27 cellular contexts compared by ENCODE assay signal in the genomic region with DNA sequence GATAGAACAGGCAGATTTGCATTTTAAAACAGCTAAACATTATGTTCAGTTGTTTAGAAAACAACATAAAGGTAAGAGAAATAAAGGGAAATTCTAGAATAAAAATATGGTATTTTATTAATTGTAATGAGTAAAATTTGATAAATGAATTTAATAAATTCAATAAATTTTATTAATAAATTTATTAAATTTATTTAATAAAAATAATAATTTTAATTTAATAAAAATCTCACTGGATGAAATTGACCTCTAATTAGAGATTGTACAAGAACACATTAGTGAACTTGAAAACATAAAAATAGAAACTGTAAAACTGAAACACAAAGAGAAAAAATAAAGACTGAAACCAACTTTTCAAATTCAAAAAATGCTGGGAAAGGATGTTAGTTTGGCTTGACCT.
DNase-seq lines count a peak whose midpoint lies in the region; FAIRE-seq and TF ChIP-seq lines count a peak whose summit lies in the region.
"Had no signal": no experiment of that assay in that cellular context is flagged by ENCODE, and none has a peak within 500 bp of the region (broad histone marks: within the 10 kb centered on the region; RNA-seq: fewer than 3 reads in every experiment).

No MANE protein-coding gene starts in this region.

- FAIRE-seq in A204.1 (lab: Jason Lieb, UNC) (peak; percentile 89), RCC 7860 (lab: Jason Lieb, UNC) (peak; percentile 10), colon (lab: Jason Lieb, UNC) (peak; percentile 58), kidney (lab: Jason Lieb, UNC) (peak; percentile 59)
- FAIRE-seq: A549, D721Med, GM12891, GM18507, H1 had no signal

- no peak for TF ChIP-seq CTCF in kidney (IDR thresholded peaks at IDR 0.05; ENCODE audit: borderline replicate concordance, extremely low read depth, insufficient read depth)

- no peaks in the 10 kb centered on the region for H3K4me1 ChIP-seq in kidney (ENCODE audit: control insufficient read depth in 1 of 2, insufficient read depth in 1 of 2, low read depth in 1 of 2, low read length in 2 of 2)
- H3K4me1 ChIP-seq: A549; BE2C; BLaER1 treated with 17β-estradiol and CSF1 and Interleukin-3, amounts not matched to agents 10 nM and 100 nM had no signal

- no peaks in the 10 kb centered on the region for H3K9me3 ChIP-seq in kidney (ENCODE audit: control insufficient read depth in 1 of 2, low read length in 2 of 2)
- H3K9me3 ChIP-seq: A549; BE2C; BLaER1 treated with 17β-estradiol and CSF1 and Interleukin-3, amounts not matched to agents 10 nM and 100 nM had no signal

- H3K36me3 ChIP-seq in kidney (ENCODE audit: control insufficient read depth in 1 of 2, insufficient read depth in 2 of 2, low read length in 2 of 2), result no peaks in the 10 kb centered on the region
- H3K36me3 ChIP-seq: BE2C; BLaER1 treated with 17β-estradiol and CSF1 and Interleukin-3, amounts not matched to agents 10 nM and 100 nM had no signal

- no peak for DNase-seq in RCC 7860 (ENCODE audit: low spot score)
- no peak for DNase-seq in kidney
- no peak for DNase-seq in GM19238 (ENCODE audit: insufficient read length, low spot score)
- no peak for DNase-seq in stimulated activated CD4-positive, alpha-beta T cell treated with anti-CD3 and anti-CD28 coated beads, Interleukin-4, amount 100 ng/mL, for 24 hours
- DNase-seq in activated naive CD4-positive, alpha-beta T cell treated with anti-CD3 and anti-CD28 coated beads, Interleukin-2, amount 50 U/mL, for 16 hours, result no peak
- no peak for DNase-seq in NOMO-1 (lab: John Stamatoyannopoulos, UW; ENCODE audit: unreplicated experiment in 2 of 2)
- DNase-seq: ACHN; AML-193; BE2C; CD4-positive, alpha-beta T cell; CD8-positive, alpha-beta memory T cell; DMS 273 treated with DMSO at 0.1 percent for 48 hours; DMS79; EL; GF-D8; GM23248; H7; HCEC 1CT had no signal

- H3K27ac ChIP-seq in kidney (ENCODE audit: low read depth in 2 of 2, low read length in 2 of 2), result no peak overlapping the region
- H3K27ac ChIP-seq: 22Rv1; A549; BLaER1 treated with 17β-estradiol and CSF1 and Interleukin-3, amounts not matched to agents 10 nM and 100 nM; GM23248 had no signal

- intact Hi-C loops in kidney (cut with DNase I), result no loop called here

- H3K9ac ChIP-seq in kidney (ENCODE audit: low read length in 2 of 2), result no peak overlapping the region
- H3K9ac ChIP-seq: BLaER1 treated with 17β-estradiol and CSF1 and Interleukin-3, amounts not matched to agents 10 nM and 100 nM; GM23248 had no signal

- H3K4me3 ChIP-seq in kidney (ENCODE audit: low read length in 2 of 2), result no peak overlapping the region
- H3K4me3 ChIP-seq: A549; BLaER1 treated with 17β-estradiol and CSF1 and Interleukin-3, amounts not matched to agents 10 nM and 100 nM; GM23248 had no signal
